ENCODE assay signal across 11 cellular contexts in genomic region chr15:50884583-50884982, GRCh38. TPM values are rescaled to one million over a fixed set of nuclear protein-coding genes. Genes with fewer than 3 reads are reported as not detected.
A peak's percentile ranks its signal among the peaks of the same experiment; 100 is the strongest.
DNase-seq lines count a peak whose midpoint lies in the region; ATAC-seq and TF ChIP-seq lines count a peak whose summit lies in the region.
"Had no signal": no experiment of that assay in that cellular context is flagged by ENCODE, and none has a peak within 500 bp of the region (broad histone marks: within the 10 kb centered on the region; RNA-seq: fewer than 3 reads in every experiment).

No MANE protein-coding gene starts in this region.

- no peaks in the 10 kb centered on the region for H3K9me3 Mint-ChIP-seq in activated T-cell treated with anti-CD3 and anti-CD28 coated beads, Interleukin-2, amount 50 U/mL, for 72 hours
- peaks cover 4% of the 10 kb centered on the region for H3K9me3 Mint-ChIP-seq in activated naive CD8-positive, alpha-beta T cell treated with anti-CD3 and anti-CD28 coated beads for 36 hours
- peaks cover 5% of the 10 kb centered on the region for H3K9me3 Mint-ChIP-seq in type B pancreatic cell
- H3K9me3 Mint-ChIP-seq: central memory CD8-positive, alpha-beta T cell had no signal

- no peaks in the 10 kb centered on the region for H3K4me1 ChIP-seq in hepatocyte (ENCODE audit: insufficient read depth)
- peaks cover 13% of the 10 kb centered on the region for H3K4me1 ChIP-seq in body of pancreas

- WGBS in hepatocyte (ENCODE audit: low lambda C conversion rate, missing lambda C conversion rate): 82% methylated on average over 4 of the region's 4 CpGs
- 70 to 76% methylated on average over 4 of the region's 4 CpGs for WGBS in body of pancreas, 2 donors

- intact Hi-C loops in body of pancreas (cut with DNase I) (loop anchor here (5.0 kb wide), 1 partner anchor 207 kb away; no protein-coding TSS in a partner anchor), dorsolateral prefrontal cortex (cut with DNase I) (no loop called here)

- H3K4me1 Mint-ChIP-seq in activated T-cell treated with anti-CD3 and anti-CD28 coated beads, Interleukin-2, amount 50 U/mL, for 72 hours (ENCODE audit: low read depth): peaks cover 76% of the 10 kb centered on the region
- peaks cover 78% of the 10 kb centered on the region for H3K4me1 Mint-ChIP-seq in activated naive CD8-positive, alpha-beta T cell treated with anti-CD3 and anti-CD28 coated beads for 36 hours
- H3K4me1 Mint-ChIP-seq in type B pancreatic cell (ENCODE audit: unreplicated experiment): peaks cover 6% of the 10 kb centered on the region

- TF ChIP-seq POLR2A in body of pancreas (IDR thresholded peaks at IDR 0.05): no peak

- peak overlapping the region; percentile 81 to 83 for H3K4me3 Mint-ChIP-seq in activated T-cell treated with anti-CD3 and anti-CD28 coated beads, Interleukin-2, amount 50 U/mL, for 72 hours
- H3K4me3 Mint-ChIP-seq in activated naive CD8-positive, alpha-beta T cell treated with anti-CD3 and anti-CD28 coated beads for 36 hours: no peak overlapping the region
- H3K4me3 Mint-ChIP-seq in type B pancreatic cell: no peak overlapping the region

- no peaks in the 10 kb centered on the region for H3K27me3 Mint-ChIP-seq in activated T-cell treated with anti-CD3 and anti-CD28 coated beads, Interleukin-2, amount 50 U/mL, for 72 hours (ENCODE audit: low read depth)
- no peaks in the 10 kb centered on the region for H3K27me3 Mint-ChIP-seq in activated naive CD8-positive, alpha-beta T cell treated with anti-CD3 and anti-CD28 coated beads for 36 hours
- no peaks in the 10 kb centered on the region for H3K27me3 Mint-ChIP-seq in type B pancreatic cell
- H3K27me3 Mint-ChIP-seq: central memory CD8-positive, alpha-beta T cell had no signal

- no peak overlapping the region for H3K4me3 ChIP-seq in hepatocyte
- no peak overlapping the region for H3K4me3 ChIP-seq in body of pancreas
- H3K4me3 ChIP-seq in dorsolateral prefrontal cortex: no peak overlapping the region

- no peak overlapping the region for H3K4me2 ChIP-seq in hepatocyte

- TF ChIP-seq CTCF in hepatocyte (IDR thresholded peaks at IDR 0.05; ENCODE audit: poor library complexity) (no peak), type B pancreatic cell (conservative IDR thresholded peaks at IDR 0.05) (no peak), body of pancreas (IDR thresholded peaks at IDR 0.05) (no peak), dorsolateral prefrontal cortex (IDR thresholded peaks at IDR 0.05 in 54 of 56, conservative IDR thresholded peaks at IDR 0.05 in 2 of 56; ENCODE audit: low read depth in 1 of 56, partially characterized antibody in 56 of 56) (no peak)

- no peaks in the 10 kb centered on the region for H4K20me1 ChIP-seq in hepatocyte (ENCODE audit: insufficient read depth, poor library complexity, severe bottlenecking)

- DNase-seq in activated T-cell treated with anti-CD3 and anti-CD28 coated beads, Interleukin-2, amount 50 U/mL, for 72 hours: no peak
- no peak for DNase-seq in activated T-cell treated with anti-CD3 and anti-CD28 coated beads, Interleukin-2, amount 50 U/mL, for 1 hour
- DNase-seq in activated naive CD8-positive, alpha-beta T cell treated with anti-CD3 and anti-CD28 coated beads for 36 hours: no peak
- DNase-seq in hepatocyte (ENCODE audit: low spot score) (no peak), type B pancreatic cell (ENCODE audit: extremely low spot score, unreplicated experiment) (no peak), body of pancreas (no peak), SK-N-DZ (ENCODE audit: low spot score) (no peak), dorsolateral prefrontal cortex (no peak)
- DNase-seq: left ventricle myocardium superior, NCI-H526 treated with DMSO at 0.1 percent for 48 hours had no signal

- H3K36me3 Mint-ChIP-seq in activated T-cell treated with anti-CD3 and anti-CD28 coated beads, Interleukin-2, amount 50 U/mL, for 72 hours (ENCODE audit: insufficient read depth in 2 of 2): no peaks in the 10 kb centered on the region
- peaks cover 14% of the 10 kb centered on the region for H3K36me3 Mint-ChIP-seq in activated naive CD8-positive, alpha-beta T cell treated with anti-CD3 and anti-CD28 coated beads for 36 hours
- H3K36me3 Mint-ChIP-seq in type B pancreatic cell: no peaks in the 10 kb centered on the region

- H3K27me3 ChIP-seq in hepatocyte: no peaks in the 10 kb centered on the region
- no peaks in the 10 kb centered on the region for H3K27me3 ChIP-seq in body of pancreas
- no peaks in the 10 kb centered on the region for H3K27me3 ChIP-seq in dorsolateral prefrontal cortex

- ATAC-seq in activated T-cell treated with anti-CD3 and anti-CD28 coated beads, Interleukin-2, amount 50 U/mL, for 72 hours (replicated peaks in 1 of 2): no peak
- no peak for ATAC-seq in body of pancreas

- H3K9me3 ChIP-seq in hepatocyte (ENCODE audit: low read depth): no peaks in the 10 kb centered on the region
- no peaks in the 10 kb centered on the region for H3K9me3 ChIP-seq in body of pancreas

- H3K36me3 ChIP-seq in hepatocyte (replicated peaks; ENCODE audit: insufficient read depth, low read depth) (no peaks in the 10 kb centered on the region), body of pancreas (replicated peaks in 1 of 2; ENCODE audit: insufficient read depth in 1 of 2, low read depth in 2 of 2) (no peaks in the 10 kb centered on the region)

- no peak overlapping the region for H2AFZ ChIP-seq in hepatocyte

- H3K9me2 ChIP-seq in hepatocyte (replicated peaks; ENCODE audit: insufficient read depth): no peaks in the 10 kb centered on the region

- no peaks in the 10 kb centered on the region for H3K79me2 ChIP-seq in hepatocyte

- H3K27ac ChIP-seq in hepatocyte (peak overlapping the region; percentile 55), body of pancreas (peak overlapping the region in 2 of 4 donors; percentile 45 to 53), dorsolateral prefrontal cortex (no peak overlapping the region)

- H3K27ac Mint-ChIP-seq in activated T-cell treated with anti-CD3 and anti-CD28 coated beads, Interleukin-2, amount 50 U/mL, for 72 hours: peak overlapping the region; percentile 93
- H3K27ac Mint-ChIP-seq in activated naive CD8-positive, alpha-beta T cell treated with anti-CD3 and anti-CD28 coated beads for 36 hours: peak overlapping the region; percentile 92
- peak overlapping the region; percentile 73 for H3K27ac Mint-ChIP-seq in type B pancreatic cell

RNA-seq across cellular contexts. Expression of gene AP4E1, which starts 23.9 kb away (rescaled TPM):
- total RNA-seq in activated T-cell treated with anti-CD3 and anti-CD28 coated beads, Interleukin-2, amount 50 U/mL, for 72 hours: 10 to 100 TPM; 13.3 to 17.1 TPM
- 10 to 100 TPM; 20.7 to 20.9 TPM for total RNA-seq in activated naive CD8-positive, alpha-beta T cell treated with anti-CD3 and anti-CD28 coated beads for 36 hours
- 10.6 and 12.4 TPM in 2 replicates for total RNA-seq in hepatocyte
- 1.4 and 2.0 TPM in 2 replicates for polyA plus RNA-seq in hepatocyte
- total RNA-seq in type B pancreatic cell (ENCODE audit: low replicate concordance): 7.8 and 10.1 TPM in 2 replicates
- total RNA-seq in body of pancreas: 1 to 10 TPM; 3.4 to 3.6 TPM
- 10.1 and 12.5 TPM in 2 replicates for polyA plus RNA-seq in SK-N-DZ (2014; cell fraction: cytosol; rRNA removed)
- polyA plus RNA-seq in SK-N-DZ (2014; cell fraction: nucleus; rRNA removed): 4.0 and 4.2 TPM in 2 replicates
- total RNA-seq in dorsolateral prefrontal cortex: 10 to 100 TPM in 97 of 120 experiments, 1 to 10 TPM in 23; 7.4 to 15.4 (median 11.5) TPM

Comparison
In these comparisons a context has a peak if more than half of its experiments do, and no peak if none do; other contexts are left out.
1. H3K4me3 Mint-ChIP-seq: peak in activated T-cell treated with anti-CD3 and anti-CD28 coated beads, Interleukin-2, amount 50 U/mL, for 72 hours (2 of 2); none in activated naive CD8-positive, alpha-beta T cell treated with anti-CD3 and anti-CD28 coated beads for 36 hours (single experiment) and type B pancreatic cell (single experiment).
2. Peak in every context shown above with its lines, with median percentiles within 50 percentile points of each other: H3K27ac Mint-ChIP-seq.